ENCODE assay signal across 27 cellular contexts in the genomic region with DNA sequence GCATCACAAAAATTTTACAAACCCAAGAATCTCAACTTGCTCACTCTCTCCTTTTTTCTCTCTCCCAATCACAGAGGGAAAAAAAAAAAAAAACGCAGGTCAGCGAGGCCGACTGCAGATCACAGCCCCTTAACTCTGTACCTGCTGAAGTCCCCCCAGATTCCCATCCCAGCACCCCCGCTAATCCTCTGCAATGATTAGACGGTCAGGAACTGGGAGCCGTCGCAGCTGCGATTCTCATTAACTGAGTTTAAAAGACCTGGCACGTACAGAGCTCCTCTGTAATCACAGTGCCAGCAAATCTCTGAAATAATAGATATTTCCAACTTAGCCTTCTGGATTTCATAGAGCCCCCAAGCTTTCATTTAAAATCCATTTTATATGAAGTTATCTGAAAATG.
"Had no signal": no experiment of that assay in that cellular context is flagged by ENCODE, and none has a peak within 500 bp of the region (broad histone marks: within the 10 kb centered on the region; RNA-seq: fewer than 3 reads in every experiment).

No MANE protein-coding gene starts in this region.

- H3K27ac Mint-ChIP-seq: activated B cell treated with CpG ODN at 0.5 μM for 24 hours; activated CD4-positive, alpha-beta memory T cell treated with anti-CD3 and anti-CD28 coated beads for 36 hours; activated CD4-positive, alpha-beta T cell treated with anti-CD3 and anti-CD28 coated beads, Interleukin-2, amount 10 ng/mL, durations not matched to agents 24 days and 14 days; activated naive CD8-positive, alpha-beta T cell treated with anti-CD3 and anti-CD28 coated beads, Interleukin-2, amount 10 ng/mL, durations not matched to agents 7 days and 5 days; activated T-helper 17 cell treated with anti-CD3 and anti-CD28 coated beads, Interleukin-2, amount 50 U/mL, for 72 hours had no signal

- H3K27me3 ChIP-seq: breast epithelium, Peyer's patch had no signal

- H3K9me3 Mint-ChIP-seq: activated CD4-positive, alpha-beta memory T cell treated with anti-CD3 and anti-CD28 coated beads for 36 hours; activated CD4-positive, alpha-beta T cell treated with anti-CD3 and anti-CD28 coated beads, Interleukin-2, amount 10 ng/mL, durations not matched to agents 24 days and 14 days; activated naive CD8-positive, alpha-beta T cell treated with anti-CD3 and anti-CD28 coated beads, Interleukin-2, amount 10 ng/mL, durations not matched to agents 7 days and 5 days; activated T-helper 17 cell treated with anti-CD3 and anti-CD28 coated beads, Interleukin-2, amount 50 U/mL, for 72 hours had no signal

- H3K9me3 ChIP-seq: adrenal gland, breast epithelium, Peyer's patch had no signal

- H3K36me3 Mint-ChIP-seq: activated CD4-positive, alpha-beta memory T cell treated with anti-CD3 and anti-CD28 coated beads for 36 hours; activated naive CD8-positive, alpha-beta T cell treated with anti-CD3 and anti-CD28 coated beads, Interleukin-2, amount 10 ng/mL, durations not matched to agents 7 days and 5 days had no signal

- FAIRE-seq: K562, TTC549 had no signal

- H3K4me3 ChIP-seq: adrenal gland, breast epithelium, K562, Peyer's patch had no signal

- H3K4me1 Mint-ChIP-seq: activated B cell treated with CpG ODN at 0.5 μM for 24 hours; activated CD4-positive, alpha-beta T cell treated with anti-CD3 and anti-CD28 coated beads, Interleukin-2, amount 10 ng/mL, durations not matched to agents 24 days and 14 days; activated naive CD8-positive, alpha-beta T cell treated with anti-CD3 and anti-CD28 coated beads, Interleukin-2, amount 10 ng/mL, durations not matched to agents 7 days and 5 days; activated T-helper 17 cell treated with anti-CD3 and anti-CD28 coated beads, Interleukin-2, amount 50 U/mL, for 72 hours had no signal

- DNase-seq: activated B cell treated with CpG ODN at 0.5 μM for 24 hours; activated CD4-positive, alpha-beta memory T cell treated with anti-CD3 and anti-CD28 coated beads for 36 hours; activated CD4-positive, alpha-beta T cell treated with anti-CD3 and anti-CD28 coated beads for 1 hour; activated CD4-positive, alpha-beta T cell treated with anti-CD3 and anti-CD28 coated beads, Interleukin-2, amount 10 ng/mL, durations not matched to agents 24 days and 14 days; activated naive CD4-positive, alpha-beta T cell treated with anti-CD3 and anti-CD28 coated beads, Interleukin-2, amount 50 U/mL, for 16 hours; activated naive CD8-positive, alpha-beta T cell treated with anti-CD3 and anti-CD28 coated beads, Interleukin-2, amount 10 ng/mL, durations not matched to agents 7 days and 5 days; activated T-cell treated with anti-CD3 and anti-CD28 coated beads for 4 hours; activated T-cell treated with anti-CD3 and anti-CD28 coated beads, Interleukin-2, amount 50 U/mL, for 48 hours; anterior cingulate cortex; central memory CD4-positive, alpha-beta T cell; Karpas-422; MM.1S; NCI-H1105; NCI-H1436 treated with DMSO at 0.1 percent for 48 hours; NCI-H187; NCI-H2081 treated with DMSO at 0.1 percent for 48 hours; NCI-H446; NCI-H524; SHP77 treated with DMSO at 0.1 percent for 48 hours; T-helper 2 cell; T1000 had no signal

- H3K4me3 Mint-ChIP-seq: activated B cell treated with CpG ODN at 0.5 μM for 24 hours; activated CD4-positive, alpha-beta memory T cell treated with anti-CD3 and anti-CD28 coated beads for 36 hours; activated CD4-positive, alpha-beta T cell treated with anti-CD3 and anti-CD28 coated beads, Interleukin-2, amount 10 ng/mL, durations not matched to agents 24 days and 14 days; activated naive CD8-positive, alpha-beta T cell treated with anti-CD3 and anti-CD28 coated beads, Interleukin-2, amount 10 ng/mL, durations not matched to agents 7 days and 5 days; activated T-helper 17 cell treated with anti-CD3 and anti-CD28 coated beads, Interleukin-2, amount 50 U/mL, for 72 hours had no signal

- ATAC-seq: activated T-helper 17 cell treated with anti-CD3 and anti-CD28 coated beads, Interleukin-2, amount 50 U/mL, for 72 hours; K562 had no signal

- H3K4me1 ChIP-seq: adrenal gland, breast epithelium, Peyer's patch had no signal

- H3K27ac ChIP-seq: adrenal gland, breast epithelium, Peyer's patch had no signal

- H3K36me3 ChIP-seq: adrenal gland, breast epithelium, Peyer's patch had no signal
